ENCODE assay signal across 16 cellular contexts in genomic region chr12:67034110-67034879, GRCh38.
A peak's percentile ranks its signal among the peaks of the same experiment; 100 is the strongest.
DNase-seq lines count a peak whose midpoint lies in the region; ATAC-seq and TF ChIP-seq lines count a peak whose summit lies in the region.
"Had no signal": no experiment of that assay in that cellular context is flagged by ENCODE, and none has a peak within 500 bp of the region (broad histone marks: within the 10 kb centered on the region; RNA-seq: fewer than 3 reads in every experiment).

No MANE protein-coding gene starts in this region.

- no peaks in the 10 kb centered on the region for H3K4me1 Mint-ChIP-seq in activated T-cell treated with anti-CD3 and anti-CD28 coated beads, Interleukin-2, amount 50 U/mL, for 72 hours (ENCODE audit: low read depth)
- no peaks in the 10 kb centered on the region for H3K4me1 Mint-ChIP-seq in activated T-cell treated with anti-CD3 and anti-CD28 coated beads, Interleukin-2, amount 50 U/mL, for 24 hours (ENCODE audit: low read depth)

- no peaks in the 10 kb centered on the region for H3K9me3 Mint-ChIP-seq in activated T-cell treated with anti-CD3 and anti-CD28 coated beads, Interleukin-2, amount 50 U/mL, for 72 hours
- no peaks in the 10 kb centered on the region for H3K9me3 Mint-ChIP-seq in activated T-cell treated with anti-CD3 and anti-CD28 coated beads, Interleukin-2, amount 50 U/mL, for 24 hours

- H3K27me3 Mint-ChIP-seq in activated T-cell treated with anti-CD3 and anti-CD28 coated beads, Interleukin-2, amount 50 U/mL, for 72 hours (ENCODE audit: low read depth): peaks cover 4% of the 10 kb centered on the region
- H3K27me3 Mint-ChIP-seq in activated T-cell treated with anti-CD3 and anti-CD28 coated beads, Interleukin-2, amount 50 U/mL, for 24 hours: peaks cover 13% of the 10 kb centered on the region

- no peak overlapping the region for H3K4me3 ChIP-seq in astrocyte of the spinal cord (ENCODE audit: low read depth, low read length)
- H3K4me3 ChIP-seq: smooth muscle cell, testis had no signal

- peak; percentile 68 to 84 for ATAC-seq in activated T-cell treated with anti-CD3 and anti-CD28 coated beads, Interleukin-2, amount 50 U/mL, for 72 hours (replicated peaks in 1 of 2)
- ATAC-seq in HG02571 (IDR thresholded peaks at IDR 0.05; ENCODE audit: unreplicated experiment) (no peak), HG02852 (IDR thresholded peaks at IDR 0.05; ENCODE audit: unreplicated experiment) (no peak)

- no peak overlapping the region for H3K27ac Mint-ChIP-seq in activated T-cell treated with anti-CD3 and anti-CD28 coated beads, Interleukin-2, amount 50 U/mL, for 72 hours
- no peak overlapping the region for H3K27ac Mint-ChIP-seq in activated T-cell treated with anti-CD3 and anti-CD28 coated beads, Interleukin-2, amount 50 U/mL, for 24 hours
- H3K27ac Mint-ChIP-seq: activated naive CD8-positive, alpha-beta T cell had no signal

- in situ Hi-C loops in astrocyte of the spinal cord (cut with HindIII; ENCODE audit: low sequenced_read_pairs): no loop called here

- DNase-seq in activated T-cell treated with anti-CD3 and anti-CD28 coated beads, Interleukin-2, amount 50 U/mL, for 72 hours: peak; percentile 16 to 37
- DNase-seq in activated T-cell treated with anti-CD3 and anti-CD28 coated beads, Interleukin-2, amount 50 U/mL, for 24 hours: no peak
- DNase-seq in NCI-H2029 (lab: John Stamatoyannopoulos, UW) (peak; percentile 64), astrocyte of the spinal cord (ENCODE audit: low read depth, low spot score) (peak; percentile 29), renal cortical epithelial cell (ENCODE audit: low read depth) (peak; percentile 94), T-helper 9 cell (no peak)
- DNase-seq: DMS 273 treated with DMSO at 0.1 percent for 48 hours, mesenchymal stem cell, NCI-H1436, occipital lobe, SHP77 treated with DMSO at 0.1 percent for 48 hours, testis had no signal

- H3K4me3 Mint-ChIP-seq in activated T-cell treated with anti-CD3 and anti-CD28 coated beads, Interleukin-2, amount 50 U/mL, for 72 hours: no peak overlapping the region
- no peak overlapping the region for H3K4me3 Mint-ChIP-seq in activated T-cell treated with anti-CD3 and anti-CD28 coated beads, Interleukin-2, amount 50 U/mL, for 24 hours
- H3K4me3 Mint-ChIP-seq: activated naive CD8-positive, alpha-beta T cell had no signal

- no peak for TF ChIP-seq CTCF in astrocyte of the spinal cord (IDR thresholded peaks at IDR 0.05; ENCODE audit: low read depth, low read length)

- H3K36me3 Mint-ChIP-seq in activated T-cell treated with anti-CD3 and anti-CD28 coated beads, Interleukin-2, amount 50 U/mL, for 72 hours (ENCODE audit: insufficient read depth in 2 of 2): no peaks in the 10 kb centered on the region
- no peaks in the 10 kb centered on the region for H3K36me3 Mint-ChIP-seq in activated T-cell treated with anti-CD3 and anti-CD28 coated beads, Interleukin-2, amount 50 U/mL, for 24 hours (ENCODE audit: low read depth)
- H3K36me3 Mint-ChIP-seq: activated naive CD8-positive, alpha-beta T cell had no signal

Comparison
In these comparisons a context has a peak if more than half of its experiments do, and no peak if none do; other contexts are left out.
1. DNase-seq: peak in activated T-cell treated with anti-CD3 and anti-CD28 coated beads, Interleukin-2, amount 50 U/mL, for 72 hours (2 of 2), NCI-H2029 (single experiment), astrocyte of the spinal cord (single experiment) and renal cortical epithelial cell (single experiment); none in activated T-cell treated with anti-CD3 and anti-CD28 coated beads, Interleukin-2, amount 50 U/mL, for 24 hours (single experiment) and T-helper 9 cell (single experiment).
2. ATAC-seq: peak in activated T-cell treated with anti-CD3 and anti-CD28 coated beads, Interleukin-2, amount 50 U/mL, for 72 hours (2 of 2); none in HG02571 (single experiment) and HG02852 (single experiment).